Comparison of ENCODE assay signal across 8 cellular contexts in the genomic region with DNA sequence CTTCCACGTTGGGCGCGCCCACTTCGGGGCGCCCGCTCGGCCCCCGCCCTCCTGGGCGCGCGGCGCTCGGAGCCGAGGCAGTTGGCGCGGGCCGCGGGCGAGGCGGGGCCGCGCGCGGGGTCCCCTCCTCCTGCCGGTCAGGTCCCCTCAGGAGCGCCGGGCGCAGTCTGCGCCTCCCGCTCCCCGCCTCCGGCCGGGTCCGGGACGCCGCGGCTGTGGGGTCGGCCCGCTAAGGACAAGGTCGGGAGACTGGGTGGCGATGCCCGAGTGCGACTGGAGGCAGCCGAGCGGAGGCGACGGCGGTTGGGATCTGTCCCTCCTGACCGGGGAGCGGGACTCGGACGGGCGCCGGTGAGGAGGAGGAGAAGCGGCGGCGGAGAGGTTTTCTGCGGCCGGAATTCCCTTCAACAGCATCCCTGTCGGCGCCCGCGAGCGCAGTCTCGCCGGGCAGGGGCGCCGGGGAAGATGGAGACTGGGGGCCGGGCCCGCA. TPM values are rescaled to one million over a fixed set of nuclear protein-coding genes. Genes with fewer than 3 reads are reported as not detected.
A peak's percentile ranks its signal among the peaks of the same experiment; 100 is the strongest.
DNase-seq lines count a peak whose midpoint lies in the region; ATAC-seq lines count a peak whose summit lies in the region.

A gene with protein sequence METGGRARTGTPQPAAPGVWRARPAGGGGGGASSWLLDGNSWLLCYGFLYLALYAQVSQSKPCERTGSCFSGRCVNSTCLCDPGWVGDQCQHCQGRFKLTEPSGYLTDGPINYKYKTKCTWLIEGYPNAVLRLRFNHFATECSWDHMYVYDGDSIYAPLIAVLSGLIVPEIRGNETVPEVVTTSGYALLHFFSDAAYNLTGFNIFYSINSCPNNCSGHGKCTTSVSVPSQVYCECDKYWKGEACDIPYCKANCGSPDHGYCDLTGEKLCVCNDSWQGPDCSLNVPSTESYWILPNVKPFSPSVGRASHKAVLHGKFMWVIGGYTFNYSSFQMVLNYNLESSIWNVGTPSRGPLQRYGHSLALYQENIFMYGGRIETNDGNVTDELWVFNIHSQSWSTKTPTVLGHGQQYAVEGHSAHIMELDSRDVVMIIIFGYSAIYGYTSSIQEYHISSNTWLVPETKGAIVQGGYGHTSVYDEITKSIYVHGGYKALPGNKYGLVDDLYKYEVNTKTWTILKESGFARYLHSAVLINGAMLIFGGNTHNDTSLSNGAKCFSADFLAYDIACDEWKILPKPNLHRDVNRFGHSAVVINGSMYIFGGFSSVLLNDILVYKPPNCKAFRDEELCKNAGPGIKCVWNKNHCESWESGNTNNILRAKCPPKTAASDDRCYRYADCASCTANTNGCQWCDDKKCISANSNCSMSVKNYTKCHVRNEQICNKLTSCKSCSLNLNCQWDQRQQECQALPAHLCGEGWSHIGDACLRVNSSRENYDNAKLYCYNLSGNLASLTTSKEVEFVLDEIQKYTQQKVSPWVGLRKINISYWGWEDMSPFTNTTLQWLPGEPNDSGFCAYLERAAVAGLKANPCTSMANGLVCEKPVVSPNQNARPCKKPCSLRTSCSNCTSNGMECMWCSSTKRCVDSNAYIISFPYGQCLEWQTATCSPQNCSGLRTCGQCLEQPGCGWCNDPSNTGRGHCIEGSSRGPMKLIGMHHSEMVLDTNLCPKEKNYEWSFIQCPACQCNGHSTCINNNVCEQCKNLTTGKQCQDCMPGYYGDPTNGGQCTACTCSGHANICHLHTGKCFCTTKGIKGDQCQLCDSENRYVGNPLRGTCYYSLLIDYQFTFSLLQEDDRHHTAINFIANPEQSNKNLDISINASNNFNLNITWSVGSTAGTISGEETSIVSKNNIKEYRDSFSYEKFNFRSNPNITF (N-terminal part only) (plus strand): TSS at position 80 of the 490 bp plus-strand sequence. CDS start 386 bp downstream, at position 466.

- H3K36me3 ChIP-seq in endocrine pancreas (ENCODE audit: control insufficient read depth, insufficient read depth, low read length) (no peaks in the 10 kb centered on the region), mesodermal cell (ENCODE audit: control insufficient read depth, insufficient read depth, low read length) (no peaks in the 10 kb centered on the region), urinary bladder (ENCODE audit: insufficient read depth) (no peaks in the 10 kb centered on the region)

- peak within 1 kb of the TSS; percentile 84 for H3K9ac ChIP-seq in endocrine pancreas (ENCODE audit: control insufficient read depth, insufficient read depth, low read length)

- H3K9me3 ChIP-seq in endocrine pancreas (ENCODE audit: control insufficient read depth, low read length) (no peaks in the 10 kb centered on the region), mesodermal cell (ENCODE audit: control insufficient read depth, low read length) (no peaks in the 10 kb centered on the region)

- H3K4me3 ChIP-seq in endocrine pancreas (ENCODE audit: control insufficient read depth, insufficient read depth, low read length) (peak within 1 kb of the TSS; percentile 98), mesodermal cell (ENCODE audit: extremely low read depth, insufficient read depth, low read length, poor library complexity, severe bottlenecking) (peak within 1 kb of the TSS; percentile 81), urinary bladder (ENCODE audit: low read depth, low read length) (peak within 1 kb of the TSS; percentile 76)

- H3K4me1 ChIP-seq in endocrine pancreas (ENCODE audit: control insufficient read depth, insufficient read depth, low read length): peaks cover 15% of the 10 kb centered on the region
- H3K4me1 ChIP-seq in mesodermal cell (ENCODE audit: control insufficient read depth, insufficient read depth, low read length, poor library complexity, severe bottlenecking): peaks cover 3% of the 10 kb centered on the region
- H3K4me1 ChIP-seq in urinary bladder (ENCODE audit: insufficient read depth): no peaks in the 10 kb centered on the region

- in situ Hi-C loops in SK-MEL-5 (cut with HindIII; ENCODE audit: low pct_unique_long_range_greater_than_20kb, low sequenced_read_pairs): no loop called here
- in situ Hi-C loops in G401 (cut with HindIII; ENCODE audit: low sequenced_read_pairs): no loop called here

- DNase-seq in DMS53 (lab: John Stamatoyannopoulos, UW) (peak; percentile 85), SK-MEL-5 (ENCODE audit: low read depth, low spot score) (peak; percentile 48), G401 (ENCODE audit: low spot score) (no peak)

- H3K27ac ChIP-seq in mesodermal cell (ENCODE audit: low read depth, low read length, severe bottlenecking) (peak within 1 kb of the TSS; percentile 93), urinary bladder (ENCODE audit: low read depth) (peak within 1 kb of the TSS; percentile 85)

- H3K27me3 ChIP-seq in endocrine pancreas (ENCODE audit: control insufficient read depth, insufficient read depth, low read length): no peaks in the 10 kb centered on the region

- 0 to 2% methylated on average over 22 to 40 of the region's 70 CpGs for WGBS in mesodermal cell (ENCODE audit: insufficient coverage in 2 of 2), 2 experiments
- WGBS in urinary bladder: 1% methylated on average over 70 of the region's 70 CpGs

- peak; percentile 62 for ATAC-seq in GM19372 (IDR thresholded peaks at IDR 0.05; ENCODE audit: low read depth, unreplicated experiment)
- ATAC-seq in HG03354 (IDR thresholded peaks at IDR 0.05; ENCODE audit: poor library complexity, severe bottlenecking, unreplicated experiment): peak; percentile 77

RNA-seq across cellular contexts. Expression of the gene that starts here (rescaled TPM):
- 41.9 and 43.6 TPM in 2 replicates for total RNA-seq in SK-MEL-5 (2014; rRNA removed; shearing (Covaris generic))
- polyA plus RNA-seq in SK-MEL-5 (2015; cell fraction: cytosol; rRNA removed): 16.3 and 26.0 TPM in 2 replicates
- polyA plus RNA-seq in SK-MEL-5 (2015; cell fraction: nucleus; rRNA removed): 8.7 and 14.7 TPM in 2 replicates
- 7.7 TPM for polyA plus RNA-seq in mesodermal cell (2013, experiment 1 of 2)
- 10.5 TPM for polyA plus RNA-seq in mesodermal cell (2013, experiment 2 of 2)
- total RNA-seq in urinary bladder: 153 TPM
- 1.9 TPM for polyA plus RNA-seq in urinary bladder
- total RNA-seq in G401 (2014; rRNA removed; shearing (Covaris generic)): 0.44 TPM in 1 of 2 replicates, not detected in the other

Comparison
In these comparisons a context has a peak if more than half of its experiments do, and no peak if none do; other contexts are left out.
1. RNA of the gene that starts here (total RNA-seq): 153 TPM in urinary bladder (single experiment) and 41.9 to 43.6 TPM in SK-MEL-5; 0.44 TPM in G401; every median in the first group is over 10 times any median in the second.
2. Peak in every context shown above with its lines, with median percentiles within 50 percentile points of each other: H3K4me3 ChIP-seq.